14 cellular contexts compared by ENCODE assay signal in genomic region chr3:65945480-65945879, GRCh38.
DNase-seq lines count a peak whose midpoint lies in the region; ATAC-seq and TF ChIP-seq lines count a peak whose summit lies in the region.
"Had no signal": no experiment of that assay in that cellular context is flagged by ENCODE, and none has a peak within 500 bp of the region (broad histone marks: within the 10 kb centered on the region; RNA-seq: fewer than 3 reads in every experiment).

No MANE protein-coding gene starts in this region.

- H3K36me3 Mint-ChIP-seq in endodermal cell (ENCODE audit: low read depth), result no peaks in the 10 kb centered on the region
- H3K36me3 Mint-ChIP-seq: activated naive CD4-positive, alpha-beta T cell treated with anti-CD3 and anti-CD28 coated beads, Interleukin-2, amount 50 U/mL, for 24 hours had no signal

- H3K27me3 Mint-ChIP-seq in endodermal cell (ENCODE audit: insufficient read depth), result no peaks in the 10 kb centered on the region
- H3K27me3 Mint-ChIP-seq: activated CD4-positive, alpha-beta T cell treated with anti-CD3 and anti-CD28 coated beads for 36 hours; activated naive CD4-positive, alpha-beta T cell treated with anti-CD3 and anti-CD28 coated beads, Interleukin-2, amount 50 U/mL, for 24 hours had no signal

- 94 to 97% methylated on average over 2 to 3 of the region's 3 CpGs for WGBS in endodermal cell (ENCODE audit: insufficient coverage in 1 of 2, insufficient read length in 1 of 2), 2 experiments

- ATAC-seq in gastrocnemius medialis, result no peak
- ATAC-seq in HG03457 (IDR thresholded peaks at IDR 0.05; ENCODE audit: unreplicated experiment), result no peak
- no peak for ATAC-seq in HG02938 (IDR thresholded peaks at IDR 0.05; ENCODE audit: unreplicated experiment)
- ATAC-seq: activated CD4-positive, alpha-beta T cell treated with anti-CD3 and anti-CD28 coated beads for 36 hours had no signal

- no peak overlapping the region for H3K4me3 Mint-ChIP-seq in endodermal cell
- H3K4me3 Mint-ChIP-seq: activated CD4-positive, alpha-beta T cell treated with anti-CD3 and anti-CD28 coated beads for 36 hours; activated naive CD4-positive, alpha-beta T cell treated with anti-CD3 and anti-CD28 coated beads, Interleukin-2, amount 50 U/mL, for 24 hours had no signal

- TF ChIP-seq CTCF in AG10803 (conservative IDR thresholded peaks at IDR 0.05; ENCODE audit: low read length) (no peak), endodermal cell (conservative IDR thresholded peaks at IDR 0.05) (no peak), gastrocnemius medialis (IDR thresholded peaks at IDR 0.05 in 4 of 5, conservative IDR thresholded peaks at IDR 0.05 in 1 of 5) (no peak)

- peaks cover 24% of the 10 kb centered on the region for H3K4me1 Mint-ChIP-seq in endodermal cell
- H3K4me1 Mint-ChIP-seq: activated CD4-positive, alpha-beta T cell treated with anti-CD3 and anti-CD28 coated beads for 36 hours; activated naive CD4-positive, alpha-beta T cell treated with anti-CD3 and anti-CD28 coated beads, Interleukin-2, amount 50 U/mL, for 24 hours had no signal

- H3K36me3 ChIP-seq in endodermal cell (ENCODE audit: control insufficient read depth, insufficient read depth, low read length) (no peaks in the 10 kb centered on the region), gastrocnemius medialis (no peaks in the 10 kb centered on the region), H7 (replicated peaks; ENCODE audit: control insufficient read depth, insufficient read depth, low read length) (no peaks in the 10 kb centered on the region)
- H3K36me3 ChIP-seq: ovary had no signal

- H3K27me3 ChIP-seq in endodermal cell (ENCODE audit: control insufficient read depth, insufficient read depth, low read length, poor library complexity, severe bottlenecking), result no peaks in the 10 kb centered on the region
- no peaks in the 10 kb centered on the region for H3K27me3 ChIP-seq in gastrocnemius medialis
- H3K27me3 ChIP-seq in H7 (ENCODE audit: control insufficient read depth, insufficient read depth, low read length), result no peaks in the 10 kb centered on the region
- H3K27me3 ChIP-seq: ovary had no signal

- intact Hi-C loops in gastrocnemius medialis (cut with DNase I; ENCODE audit: low total_unique reads), result no loop called here

- TF ChIP-seq POLR2A in gastrocnemius medialis (IDR thresholded peaks at IDR 0.05), result no peak

- H3K9me3 ChIP-seq in endodermal cell (ENCODE audit: control insufficient read depth, low read length), result no peaks in the 10 kb centered on the region
- H3K9me3 ChIP-seq in gastrocnemius medialis, result no peaks in the 10 kb centered on the region
- H3K9me3 ChIP-seq: ovary had no signal

- H3K4me1 ChIP-seq in endodermal cell (ENCODE audit: control insufficient read depth, insufficient read depth, low read length), result peaks cover 4% of the 10 kb centered on the region
- peaks cover 33 to 40% of the 10 kb centered on the region in 2 donors for H3K4me1 ChIP-seq in gastrocnemius medialis

- no peak overlapping the region for H3K9ac ChIP-seq in endodermal cell (ENCODE audit: extremely low read depth, low read length, poor library complexity, severe bottlenecking)

- in situ Hi-C loops in gastrocnemius medialis (cut with MboI; ENCODE audit: low sequenced_read_pairs in 4 of 4), result no loop called here

- no peak overlapping the region for H3K27ac Mint-ChIP-seq in endodermal cell
- H3K27ac Mint-ChIP-seq: activated CD4-positive, alpha-beta T cell treated with anti-CD3 and anti-CD28 coated beads for 36 hours; activated naive CD4-positive, alpha-beta T cell treated with anti-CD3 and anti-CD28 coated beads, Interleukin-2, amount 50 U/mL, for 24 hours had no signal

- H3K4me3 ChIP-seq in AG10803 (ENCODE audit: low read length) (no peak overlapping the region), endodermal cell (ENCODE audit: low read length) (no peak overlapping the region), gastrocnemius medialis (no peak overlapping the region), H7 (ENCODE audit: insufficient read depth, low read depth, low read length) (no peak overlapping the region)
- H3K4me3 ChIP-seq: ovary had no signal

- H3K9me3 Mint-ChIP-seq in endodermal cell, result no peaks in the 10 kb centered on the region
- H3K9me3 Mint-ChIP-seq: activated naive CD4-positive, alpha-beta T cell treated with anti-CD3 and anti-CD28 coated beads, Interleukin-2, amount 50 U/mL, for 24 hours had no signal

- DNase-seq in AG10803 (ENCODE audit: low read depth), result peak; percentile 30
- DNase-seq in LHCN-M2 (ENCODE audit: low read depth), result peak; percentile 34
- DNase-seq in endodermal cell, result peak; percentile 5
- no peak for DNase-seq in gastrocnemius medialis
- no peak for DNase-seq in H7
- no peak for DNase-seq in NAMALWA (ENCODE audit: low spot score)
- DNase-seq: activated CD4-positive, alpha-beta T cell treated with anti-CD3 and anti-CD28 coated beads for 36 hours; effector memory CD4-positive, alpha-beta T cell; NCI-H1048; ovary; SHP77 had no signal

- no peak overlapping the region for H3K27ac ChIP-seq in endodermal cell (ENCODE audit: low read depth, low read length)
- peak overlapping the region; percentile 54 to 67 (median 60) for H3K27ac ChIP-seq in gastrocnemius medialis
- H3K27ac ChIP-seq: ovary had no signal

Comparison
In these comparisons a context has a peak if more than half of its experiments do, and no peak if none do; other contexts are left out.
1. DNase-seq: peak in AG10803 (single experiment), LHCN-M2 (single experiment) and endodermal cell (single experiment); none in gastrocnemius medialis (0 of 2), H7 (single experiment) and NAMALWA (single experiment).